ENCODE assay signal across 10 cellular contexts in the genomic region with DNA sequence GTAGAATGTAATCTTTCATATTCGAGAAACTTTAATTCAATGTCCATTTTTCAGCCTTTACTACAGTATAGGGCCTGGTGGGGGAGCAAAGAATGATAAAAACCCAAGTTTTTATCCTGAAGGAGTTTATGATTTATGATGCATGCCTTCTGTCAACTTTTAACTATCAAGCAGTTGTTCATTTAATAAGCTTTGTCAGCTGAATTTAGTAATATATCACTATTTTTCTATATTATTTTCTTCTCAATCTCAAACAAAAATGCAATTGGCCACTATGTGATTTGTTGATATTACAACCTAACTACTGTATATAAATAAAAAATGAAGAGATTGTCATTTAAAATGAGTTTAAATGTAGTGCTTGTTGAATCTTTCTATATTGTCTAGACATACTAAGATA. TPM values are rescaled to one million over a fixed set of nuclear protein-coding genes. Genes with fewer than 3 reads are reported as not detected.
DNase-seq lines count a peak whose midpoint lies in the region; ATAC-seq and TF ChIP-seq lines count a peak whose summit lies in the region.
"Had no signal": no experiment of that assay in that cellular context is flagged by ENCODE, and none has a peak within 500 bp of the region (broad histone marks: within the 10 kb centered on the region; RNA-seq: fewer than 3 reads in every experiment).

No MANE protein-coding gene starts in this region.

- no peak for ATAC-seq in stimulated activated naive CD8-positive, alpha-beta T cell treated with anti-CD3 and anti-CD28 coated beads, Interleukin-15, Interleukin-2, amounts not matched to agents 100 U/mL and 50 U/mL, for 24 hours
- ATAC-seq in HG02759 (IDR thresholded peaks at IDR 0.05; ENCODE audit: unreplicated experiment) (no peak), heart right ventricle (no peak)
- ATAC-seq: esophagus mucosa had no signal

- peak overlapping the region; percentile 98 for H3K4me3 Mint-ChIP-seq in stimulated activated naive CD8-positive, alpha-beta T cell treated with anti-CD3 and anti-CD28 coated beads, Interleukin-15, Interleukin-2, amounts not matched to agents 100 ng/mL and 50 ng/mL, for 24 hours
- H3K4me3 Mint-ChIP-seq in endodermal cell: no peak overlapping the region

- peaks cover 52% of the 10 kb centered on the region for H3K36me3 Mint-ChIP-seq in stimulated activated naive CD8-positive, alpha-beta T cell treated with anti-CD3 and anti-CD28 coated beads, Interleukin-15, Interleukin-2, amounts not matched to agents 100 ng/mL and 50 ng/mL, for 24 hours (ENCODE audit: low read depth)
- H3K36me3 Mint-ChIP-seq in endodermal cell (ENCODE audit: low read depth): peaks cover 31% of the 10 kb centered on the region

- DNase-seq in stimulated activated naive CD8-positive, alpha-beta T cell treated with anti-CD3 and anti-CD28 coated beads, Interleukin-15, Interleukin-2, amounts not matched to agents 100 U/mL and 50 U/mL, for 24 hours: no peak
- peak in 1 of 2 experiments; percentile 11 for DNase-seq in PC-9
- no peak for DNase-seq in endodermal cell
- no peak for DNase-seq in nucleus accumbens (lab: John Stamatoyannopoulos, UW)
- no peak for DNase-seq in heart right ventricle
- DNase-seq in COR-L47 (lab: John Stamatoyannopoulos, UW): no peak

- no peaks in the 10 kb centered on the region for H3K27me3 Mint-ChIP-seq in stimulated activated naive CD8-positive, alpha-beta T cell treated with anti-CD3 and anti-CD28 coated beads, Interleukin-15, Interleukin-2, amounts not matched to agents 100 ng/mL and 50 ng/mL, for 24 hours
- H3K27me3 Mint-ChIP-seq in endodermal cell (ENCODE audit: insufficient read depth): peaks cover 4% of the 10 kb centered on the region

- H2AFZ ChIP-seq in PC-9: no peak overlapping the region

- 80 to 100% methylated on average over 1 of the region's 1 CpG for WGBS in endodermal cell (ENCODE audit: insufficient coverage in 1 of 2, insufficient read length in 1 of 2), 2 experiments
- 75 to 97% methylated on average over 1 of the region's 1 CpG for WGBS in heart right ventricle, 2 donors

- no peaks in the 10 kb centered on the region for H3K9me2 ChIP-seq in PC-9 (ENCODE audit: insufficient read depth)

- H3K9me3 Mint-ChIP-seq in stimulated activated naive CD8-positive, alpha-beta T cell treated with anti-CD3 and anti-CD28 coated beads, Interleukin-15, Interleukin-2, amounts not matched to agents 100 ng/mL and 50 ng/mL, for 24 hours: no peaks in the 10 kb centered on the region
- no peaks in the 10 kb centered on the region for H3K9me3 Mint-ChIP-seq in endodermal cell

- TF ChIP-seq CTCF in PC-9 (conservative IDR thresholded peaks at IDR 0.05): no peak
- no peak for TF ChIP-seq CTCF in endodermal cell (conservative IDR thresholded peaks at IDR 0.05)
- TF ChIP-seq CTCF in heart right ventricle (IDR thresholded peaks at IDR 0.05): no peak

- intact Hi-C loops in PC-9 (cut with micrococcal nuclease; ENCODE audit: unreplicated experiment) (loop anchor here (5.0 to 10.0 kb wide), 4 partner anchors 161 to 622 kb away; partner anchors contain the start of gene IL6), heart right ventricle (cut with DNase I) (loop anchor here in 6 of 10 donors (5.0 to 10.0 kb wide), 5 partner anchors 63 to 362 kb away; partner anchors contain the start of genes KLHL7 (in 3 of the 6), GPNMB (in 2 of the 6) and TOMM7 (in 1 of the 6))

- H3K4me3 ChIP-seq in PC-9 (peak overlapping the region; percentile 98), endodermal cell (ENCODE audit: low read length) (peak overlapping the region; percentile 96), heart right ventricle (no peak overlapping the region)

- peaks cover 42% of the 10 kb centered on the region for H3K4me1 Mint-ChIP-seq in stimulated activated naive CD8-positive, alpha-beta T cell treated with anti-CD3 and anti-CD28 coated beads, Interleukin-15, Interleukin-2, amounts not matched to agents 100 ng/mL and 50 ng/mL, for 24 hours (ENCODE audit: low read depth)
- H3K4me1 Mint-ChIP-seq in endodermal cell: peaks cover 4% of the 10 kb centered on the region

- H3K27me3 ChIP-seq in PC-9 (ENCODE audit: insufficient read depth, low read depth) (no peaks in the 10 kb centered on the region), endodermal cell (ENCODE audit: control insufficient read depth, insufficient read depth, low read length, poor library complexity, severe bottlenecking) (peaks cover under 1% of the 10 kb centered on the region), heart right ventricle (no peaks in the 10 kb centered on the region)

- peak overlapping the region; percentile 81 for H3K4me2 ChIP-seq in PC-9

- no peak overlapping the region for H3K9ac ChIP-seq in endodermal cell (ENCODE audit: extremely low read depth, low read length, poor library complexity, severe bottlenecking)

- CTCF ChIA-PET in PC-9 (lab: Charles Lee): interaction anchor here (0.5 to 1.5 kb wide), 4 partner anchors 88 to 454 kb away, joined by 3 to 13 read pairs (median 5); no protein-coding TSS in a partner anchor

- H3K27ac Mint-ChIP-seq in stimulated activated naive CD8-positive, alpha-beta T cell treated with anti-CD3 and anti-CD28 coated beads, Interleukin-15, Interleukin-2, amounts not matched to agents 100 ng/mL and 50 ng/mL, for 24 hours: peak overlapping the region; percentile 31
- H3K27ac Mint-ChIP-seq in endodermal cell: no peak overlapping the region

- H3K36me3 ChIP-seq in PC-9 (ENCODE audit: low read depth): peaks cover 42% of the 10 kb centered on the region
- H3K36me3 ChIP-seq in endodermal cell (ENCODE audit: control insufficient read depth, insufficient read depth, low read length): peaks cover 46% of the 10 kb centered on the region
- peaks cover 0 to 43% (median 31%) of the 10 kb centered on the region in 9 donors for H3K36me3 ChIP-seq in heart right ventricle

- BruUV-seq in PC-9 (replicated peaks; lab: Mats Ljungman, UMichigan): no TSS peak

- H3K4me1 ChIP-seq in PC-9 (replicated peaks; ENCODE audit: insufficient read depth) (peaks cover 27% of the 10 kb centered on the region), endodermal cell (ENCODE audit: control insufficient read depth, insufficient read depth, low read length) (no peaks in the 10 kb centered on the region), heart right ventricle (peaks cover 0 to 53% (median 31%) of the 10 kb centered on the region in 9 donors)

- peaks cover 21% of the 10 kb centered on the region for H3F3A ChIP-seq in PC-9 (ENCODE audit: insufficient read depth, low read depth)

- H3K9me3 ChIP-seq in PC-9 (ENCODE audit: insufficient read depth, low read depth) (no peaks in the 10 kb centered on the region), endodermal cell (ENCODE audit: control insufficient read depth, low read length) (no peaks in the 10 kb centered on the region), heart right ventricle (no peaks in the 10 kb centered on the region)

- POLR2A ChIA-PET in PC-9 (lab: Charles Lee; ENCODE audit: unreplicated experiment): interaction anchor here (0.7 to 0.8 kb wide), 2 partner anchors 98 kb away, joined by 3 to 10 read pairs; no protein-coding TSS in a partner anchor

- H3K27ac ChIP-seq in PC-9 (no peak overlapping the region), endodermal cell (ENCODE audit: low read depth, low read length) (no peak overlapping the region), heart right ventricle (no peak overlapping the region)
- H3K27ac ChIP-seq: C4-2B had no signal

- peaks cover 70% of the 10 kb centered on the region for H3K79me2 ChIP-seq in PC-9 (ENCODE audit: low read depth)

- peaks cover 24% of the 10 kb centered on the region; the same call in 1 of the 2 replicates for H4K20me1 ChIP-seq in PC-9 (ENCODE audit: insufficient read depth)

RNA-seq across cellular contexts. Expression of gene NUP42, which starts 2.4 kb away (rescaled TPM):
- 41.3 and 51.3 TPM in 2 replicates for total RNA-seq in PC-9 (2021)
- 10 to 100 TPM; 26.3 to 31.3 TPM for total RNA-seq in endodermal cell
- 48.8 TPM for polyA plus RNA-seq in endodermal cell (2013, experiment 1 of 2)
- 55.3 TPM for polyA plus RNA-seq in endodermal cell (2013, experiment 2 of 2)
- 10 to 100 TPM; 14.7 to 25.1 (median 19.7) TPM for total RNA-seq in heart right ventricle
- polyA plus RNA-seq in heart right ventricle: 10 to 100 TPM; 21.8 to 26.1 TPM

Comparison
In these comparisons a context has a peak if more than half of its experiments do, and no peak if none do; other contexts are left out.
1. H3K4me3 ChIP-seq: peak in PC-9 (single experiment) and endodermal cell (single experiment); none in heart right ventricle (0 of 10).